In the genomic region with DNA sequence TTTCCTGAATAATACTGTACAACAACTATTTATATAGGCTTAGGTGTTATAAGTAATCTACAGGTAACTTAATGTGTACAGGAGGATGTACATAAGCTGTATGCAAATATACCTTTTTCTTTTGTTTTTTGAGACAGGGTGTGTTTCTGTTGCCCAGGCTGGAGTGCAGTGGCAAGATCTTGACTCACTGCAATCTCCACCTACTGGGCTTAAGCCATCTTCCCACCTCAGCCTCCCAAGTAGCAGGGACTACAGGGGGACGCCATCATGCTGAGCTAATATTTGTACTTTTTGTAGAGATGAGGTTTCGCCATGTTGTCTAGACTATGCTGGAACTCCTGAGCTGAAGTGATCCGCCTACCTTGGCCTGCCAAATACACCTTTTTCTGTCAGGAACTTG, we compare ENCODE assay signal across 1 cellular context.
TF ChIP-seq lines count a peak whose summit lies in the region.

No MANE protein-coding gene starts in this region.

TF ChIP-seq in HCT116, 20 proteins besides CTCF, POLR2A, EP300 and RAD21:
- TF ChIP-seq EZH2 (IDR thresholded peaks at IDR 0.05) = no peak
- no peak for TF ChIP-seq ZBTB33 (IDR thresholded peaks at IDR 0.05; ENCODE audit: extremely low read depth, insufficient replicate concordance, low read length)
- no peak for TF ChIP-seq REST (IDR thresholded peaks at IDR 0.05; ENCODE audit: low read depth)
- TF ChIP-seq MAX (IDR thresholded peaks at IDR 0.05) = no peak
- TF ChIP-seq ELF1 (IDR thresholded peaks at IDR 0.05; ENCODE audit: borderline replicate concordance, low read depth) = no peak
- TF ChIP-seq POLR2AphosphoS5 (IDR thresholded peaks at IDR 0.05; ENCODE audit: low read depth, low read length) = no peak
- TF ChIP-seq SRF (IDR thresholded peaks at IDR 0.05; ENCODE audit: low read depth) = no peak
